ENCODE assay signal across 25 cellular contexts in genomic region chr7:85052056-85052737, GRCh38.
"Had no signal": no experiment of that assay in that cellular context is flagged by ENCODE, and none has a peak within 500 bp of the region (broad histone marks: within the 10 kb centered on the region; RNA-seq: fewer than 3 reads in every experiment).

No MANE protein-coding gene starts in this region.

- H3K9me3 Mint-ChIP-seq: activated naive CD4-positive, alpha-beta T cell treated with anti-CD3 and anti-CD28 coated beads for 36 hours; activated naive CD8-positive, alpha-beta T cell treated with anti-CD3 and anti-CD28 coated beads for 36 hours; nephron had no signal

- H3K27me3 Mint-ChIP-seq: progenitor cell of endocrine pancreas, type B pancreatic cell had no signal

- ATAC-seq: body of pancreas; foreskin keratinocyte; heart right ventricle; right lobe of liver; stimulated activated naive CD8-positive, alpha-beta T cell treated with anti-CD3 and anti-CD28 coated beads, Interleukin-15, Interleukin-2, amounts not matched to agents 100 U/mL and 50 U/mL, for 24 hours had no signal

- DNase-seq: activated CD4-positive, alpha-beta T cell treated with anti-CD3 and anti-CD28 coated beads for 4 hours; activated CD4-positive, alpha-beta T cell treated with anti-CD3 and anti-CD28 coated beads, Interleukin-2, amount 50 U/mL, for 48 hours; activated CD4-positive, CD25-positive, alpha-beta regulatory T cell; activated CD8-positive, alpha-beta memory T cell treated with anti-CD3 and anti-CD28 coated beads for 24 hours; activated effector memory CD4-positive, alpha-beta T cell treated with Interleukin-2 at 50 U/mL for 16 hours; activated naive CD4-positive, alpha-beta T cell treated with anti-CD3 and anti-CD28 coated beads for 36 hours; activated naive CD8-positive, alpha-beta T cell treated with anti-CD3 and anti-CD28 coated beads for 36 hours; adrenal gland; aorta; body of pancreas; dermis blood vessel endothelial cell; effector CD4-positive, alpha-beta T cell; foreskin keratinocyte; heart right ventricle; left ventricle myocardium inferior; ovary; right lobe of liver; stimulated activated CD4-positive, alpha-beta T cell treated with anti-CD3 and anti-CD28 coated beads, Interleukin-12 subunit alpha, Interleukin-12 subunit beta, amount 100 ng/mL, for 4 hours; stimulated activated CD4-positive, alpha-beta T cell treated with anti-CD3 and anti-CD28 coated beads, Interleukin-4, amount 100 ng/mL, for 1 hour; stimulated activated naive CD8-positive, alpha-beta T cell treated with anti-CD3 and anti-CD28 coated beads, Interleukin-15, Interleukin-2, amounts not matched to agents 100 U/mL and 50 U/mL, for 24 hours; testis; uterus had no signal

- H3K27ac Mint-ChIP-seq: activated naive CD4-positive, alpha-beta T cell treated with anti-CD3 and anti-CD28 coated beads for 36 hours; activated naive CD8-positive, alpha-beta T cell treated with anti-CD3 and anti-CD28 coated beads for 36 hours; nephron; progenitor cell of endocrine pancreas; type B pancreatic cell had no signal

- H3K4me1 Mint-ChIP-seq: activated naive CD8-positive, alpha-beta T cell treated with anti-CD3 and anti-CD28 coated beads for 36 hours had no signal

- H3K4me3 Mint-ChIP-seq: activated naive CD4-positive, alpha-beta T cell treated with anti-CD3 and anti-CD28 coated beads for 36 hours; activated naive CD8-positive, alpha-beta T cell treated with anti-CD3 and anti-CD28 coated beads for 36 hours; nephron; type B pancreatic cell had no signal

- H3K36me3 Mint-ChIP-seq: activated naive CD8-positive, alpha-beta T cell treated with anti-CD3 and anti-CD28 coated beads for 36 hours had no signal
